19 cellular contexts compared by ENCODE assay signal in the genomic region with DNA sequence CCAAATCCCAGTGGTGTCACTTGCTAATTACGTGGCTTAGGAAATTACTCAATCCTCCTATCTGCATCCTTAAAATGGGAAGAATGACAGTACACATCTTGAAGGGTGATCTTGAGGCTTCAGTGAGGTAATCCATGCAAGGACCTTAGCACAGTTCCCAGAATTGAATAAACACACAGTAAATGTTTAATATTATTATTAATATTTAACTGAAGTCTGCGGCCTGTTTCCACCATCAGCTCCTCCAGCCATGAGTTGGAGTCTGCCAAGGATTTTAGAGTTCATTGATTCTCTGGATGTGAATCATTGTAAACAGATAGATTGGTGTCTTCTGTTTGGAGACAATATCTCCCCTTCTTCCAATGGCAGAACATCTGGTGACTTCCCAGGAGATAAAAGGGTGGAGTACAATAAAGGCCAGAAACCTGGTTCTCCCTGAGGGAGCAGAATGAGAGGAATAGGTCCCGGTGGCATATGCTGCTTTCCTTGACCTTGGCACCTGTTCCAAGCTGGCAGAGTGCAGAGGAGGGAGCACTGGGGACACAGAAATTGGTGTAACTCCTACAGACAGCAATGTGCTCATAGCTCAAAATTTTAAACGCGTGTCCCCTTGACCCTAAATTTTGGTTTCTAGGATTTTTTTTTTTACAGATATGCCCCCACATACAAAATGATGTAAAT. TPM values are rescaled to one million over a fixed set of nuclear protein-coding genes. Genes with fewer than 3 reads are reported as not detected.
"Had no signal": no experiment of that assay in that cellular context is flagged by ENCODE, and none has a peak within 500 bp of the region (broad histone marks: within the 10 kb centered on the region; RNA-seq: fewer than 3 reads in every experiment).

No MANE protein-coding gene starts in this region.

- H3K9me3 Mint-ChIP-seq: activated CD4-positive, alpha-beta memory T cell treated with anti-CD3 and anti-CD28 coated beads for 36 hours; activated naive CD4-positive, alpha-beta T cell treated with anti-CD3 and anti-CD28 coated beads, Interleukin-2, amount 50 U/mL, for 24 hours; natural killer cell treated with Interleukin-12 subunit alpha and Interleukin-12 subunit beta and Interleukin-15 and Interleukin-18, amount 100 ng/mL, for 72 hours; stimulated activated naive CD8-positive, alpha-beta T cell treated with anti-CD3 and anti-CD28 coated beads, Interleukin-15, Interleukin-2, amounts not matched to agents 100 ng/mL and 50 ng/mL, for 24 hours had no signal

- H3K4me3 Mint-ChIP-seq: activated CD4-positive, alpha-beta memory T cell treated with anti-CD3 and anti-CD28 coated beads for 36 hours; activated naive CD4-positive, alpha-beta T cell treated with anti-CD3 and anti-CD28 coated beads, Interleukin-2, amount 50 U/mL, for 24 hours; natural killer cell treated with Interleukin-12 subunit alpha and Interleukin-12 subunit beta and Interleukin-15 and Interleukin-18, amount 100 ng/mL, for 72 hours; stimulated activated naive CD8-positive, alpha-beta T cell treated with anti-CD3 and anti-CD28 coated beads, Interleukin-15, Interleukin-2, amounts not matched to agents 100 ng/mL and 50 ng/mL, for 24 hours had no signal

- H3K27ac ChIP-seq: adrenal gland, cardiac muscle cell, suprapubic skin, WERI-Rb-1 had no signal

- H3K4me1 Mint-ChIP-seq: activated naive CD4-positive, alpha-beta T cell treated with anti-CD3 and anti-CD28 coated beads, Interleukin-2, amount 50 U/mL, for 24 hours had no signal

- H3K4me1 ChIP-seq: adrenal gland, suprapubic skin had no signal

- DNase-seq: activated CD4-positive, alpha-beta memory T cell treated with anti-CD3 and anti-CD28 coated beads for 36 hours; activated effector memory CD4-positive, alpha-beta T cell treated with anti-CD3 and anti-CD28 coated beads, Interleukin-2, amount 50 U/mL, for 16 hours; activated T-cell treated with anti-CD3 and anti-CD28 coated beads, Interleukin-2, amount 50 U/mL, for 48 hours; adrenal gland; islet precursor cell; left ventricle myocardium superior; mesendoderm; nucleus accumbens; right cardiac atrium; T-helper 1 cell; trophoblast cell; WERI-Rb-1 had no signal

- ATAC-seq: left ventricle myocardium superior; natural killer cell treated with Interleukin-12 subunit alpha and Interleukin-12 subunit beta and Interleukin-15 and Interleukin-18, amount 100 ng/mL, for 72 hours; right cardiac atrium had no signal

- H3K9me3 ChIP-seq: adrenal gland, suprapubic skin had no signal

- H3K27ac Mint-ChIP-seq: activated CD4-positive, alpha-beta memory T cell treated with anti-CD3 and anti-CD28 coated beads for 36 hours; activated naive CD4-positive, alpha-beta T cell treated with anti-CD3 and anti-CD28 coated beads, Interleukin-2, amount 50 U/mL, for 24 hours; natural killer cell treated with Interleukin-12 subunit alpha and Interleukin-12 subunit beta and Interleukin-15 and Interleukin-18, amount 100 ng/mL, for 72 hours; stimulated activated naive CD8-positive, alpha-beta T cell treated with anti-CD3 and anti-CD28 coated beads, Interleukin-15, Interleukin-2, amounts not matched to agents 100 ng/mL and 50 ng/mL, for 24 hours had no signal

- H3K27me3 ChIP-seq: adrenal gland, cardiac muscle cell, suprapubic skin had no signal

- H3K4me3 ChIP-seq: adrenal gland, cardiac muscle cell, smooth muscle cell, suprapubic skin had no signal

- H3K36me3 Mint-ChIP-seq: natural killer cell treated with Interleukin-12 subunit alpha and Interleukin-12 subunit beta and Interleukin-15 and Interleukin-18, amount 100 ng/mL, for 72 hours had no signal

- H3K27me3 Mint-ChIP-seq: stimulated activated naive CD8-positive, alpha-beta T cell treated with anti-CD3 and anti-CD28 coated beads, Interleukin-15, Interleukin-2, amounts not matched to agents 100 ng/mL and 50 ng/mL, for 24 hours had no signal

- H3K36me3 ChIP-seq: adrenal gland, cardiac muscle cell, suprapubic skin, WERI-Rb-1 had no signal

RNA-seq across cellular contexts. Expression of gene TSPO2, which starts 28.7 kb away (rescaled TPM):
- total RNA-seq: activated CD4-positive, alpha-beta memory T cell treated with anti-CD3 and anti-CD28 coated beads for 36 hours; adrenal gland; cardiac muscle cell; left ventricle myocardium superior; natural killer cell treated with Interleukin-12 subunit alpha and Interleukin-12 subunit beta and Interleukin-15 and Interleukin-18, amount 100 ng/mL, for 72 hours; posterior vena cava; right cardiac atrium; smooth muscle cell; suprapubic skin had no signal
- polyA plus RNA-seq: adrenal gland, cardiac muscle cell, right cardiac atrium, smooth muscle cell had no signal

RNA-seq across cellular contexts. Expression of gene APOBEC2, which starts 39.4 kb away (rescaled TPM):
- total RNA-seq: activated CD4-positive, alpha-beta memory T cell treated with anti-CD3 and anti-CD28 coated beads for 36 hours; natural killer cell treated with Interleukin-12 subunit alpha and Interleukin-12 subunit beta and Interleukin-15 and Interleukin-18, amount 100 ng/mL, for 72 hours; smooth muscle cell; suprapubic skin had no signal
